1 cellular context compared by ENCODE assay signal in the genomic region with DNA sequence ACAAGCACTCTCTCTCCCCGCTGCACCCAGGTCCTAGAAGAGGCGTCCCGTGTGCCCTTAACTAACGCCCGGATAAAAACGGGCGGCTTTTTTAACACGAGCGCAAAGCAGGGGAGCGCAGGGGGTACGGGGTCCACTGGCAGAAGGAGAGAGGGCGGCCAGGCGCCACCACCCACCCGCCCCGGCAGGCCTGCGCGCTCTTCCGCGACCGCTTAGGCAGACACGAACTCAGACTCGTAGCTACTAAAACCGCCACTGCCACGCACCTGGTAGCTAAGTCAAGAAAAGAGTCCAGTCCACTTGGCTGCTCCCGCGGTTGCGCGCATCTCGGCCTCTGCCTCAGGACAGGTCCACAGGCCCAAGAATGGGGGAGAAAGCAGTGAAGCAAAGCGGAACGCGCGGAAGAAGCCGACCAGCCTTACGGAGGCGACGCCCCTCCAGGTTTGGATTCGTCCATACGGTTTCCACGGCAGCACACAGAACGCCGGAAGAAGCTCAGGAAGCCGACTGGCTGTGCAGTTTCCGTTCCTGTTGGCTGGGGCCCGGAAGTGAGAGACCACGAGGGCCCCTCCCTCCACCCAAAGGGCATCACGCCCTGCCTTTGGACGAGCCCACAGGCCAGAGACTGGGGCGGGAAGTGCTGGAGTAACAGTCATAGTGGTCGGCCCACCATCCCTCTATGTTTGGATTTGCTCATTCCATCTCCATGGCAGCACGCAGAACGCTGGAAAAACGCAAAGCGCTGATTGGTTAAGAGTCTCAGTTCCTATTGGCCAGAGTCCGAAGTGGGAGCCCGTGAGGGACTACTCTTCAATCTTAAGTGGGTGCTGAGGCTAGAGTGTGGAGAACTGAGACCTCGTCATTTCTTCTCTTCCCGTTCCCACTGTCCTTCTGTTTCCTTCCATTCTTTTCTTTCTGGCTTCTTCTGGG.
TF ChIP-seq lines count a peak whose summit lies in the region.

A gene (minus strand): TSS at position 354 of the 930 bp plus-strand sequence. CDS start 7,344 bp downstream, outside the sequence.

TF ChIP-seq in HepG2, 621 proteins besides CTCF, POLR2A, EP300 and RAD21 (continued from another document and continues in another):
- TF ChIP-seq, protein P1, sequence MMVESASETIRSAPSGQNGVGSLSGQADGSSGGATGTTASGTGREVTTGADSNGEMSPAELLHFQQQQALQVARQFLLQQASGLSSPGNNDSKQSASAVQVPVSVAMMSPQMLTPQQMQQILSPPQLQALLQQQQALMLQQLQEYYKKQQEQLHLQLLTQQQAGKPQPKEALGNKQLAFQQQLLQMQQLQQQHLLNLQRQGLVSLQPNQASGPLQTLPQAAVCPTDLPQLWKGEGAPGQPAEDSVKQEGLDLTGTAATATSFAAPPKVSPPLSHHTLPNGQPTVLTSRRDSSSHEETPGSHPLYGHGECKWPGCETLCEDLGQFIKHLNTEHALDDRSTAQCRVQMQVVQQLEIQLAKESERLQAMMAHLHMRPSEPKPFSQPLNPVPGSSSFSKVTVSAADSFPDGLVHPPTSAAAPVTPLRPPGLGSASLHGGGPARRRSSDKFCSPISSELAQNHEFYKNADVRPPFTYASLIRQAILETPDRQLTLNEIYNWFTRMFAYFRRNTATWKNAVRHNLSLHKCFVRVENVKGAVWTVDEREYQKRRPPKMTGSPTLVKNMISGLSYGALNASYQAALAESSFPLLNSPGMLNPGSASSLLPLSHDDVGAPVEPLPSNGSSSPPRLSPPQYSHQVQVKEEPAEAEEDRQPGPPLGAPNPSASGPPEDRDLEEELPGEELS (CRISPR knock-in tag; IDR thresholded peaks at IDR 0.05): peak; percentile 32; the same call in 1 of the 2 replicates
- no peak for TF ChIP-seq ZFP41 (CRISPR knock-in tag; IDR thresholded peaks at IDR 0.05; ENCODE audit: borderline replicate concordance)
- TF ChIP-seq ZNF17 (CRISPR knock-in tag; IDR thresholded peaks at IDR 0.05): no peak
- no peak for TF ChIP-seq ZNF333 (CRISPR knock-in tag; IDR thresholded peaks at IDR 0.05; ENCODE audit: borderline replicate concordance)
- TF ChIP-seq SMYD3 (CRISPR knock-in tag; IDR thresholded peaks at IDR 0.05): no peak
- no peak for TF ChIP-seq TCF7L2 (IDR thresholded peaks at IDR 0.05; ENCODE audit: low read depth, low read length)
- TF ChIP-seq ZSCAN12 (CRISPR knock-in tag; IDR thresholded peaks at IDR 0.05): no peak
- no peak for TF ChIP-seq NR2F1 (CRISPR knock-in tag; IDR thresholded peaks at IDR 0.05)
- TF ChIP-seq, protein P2, sequence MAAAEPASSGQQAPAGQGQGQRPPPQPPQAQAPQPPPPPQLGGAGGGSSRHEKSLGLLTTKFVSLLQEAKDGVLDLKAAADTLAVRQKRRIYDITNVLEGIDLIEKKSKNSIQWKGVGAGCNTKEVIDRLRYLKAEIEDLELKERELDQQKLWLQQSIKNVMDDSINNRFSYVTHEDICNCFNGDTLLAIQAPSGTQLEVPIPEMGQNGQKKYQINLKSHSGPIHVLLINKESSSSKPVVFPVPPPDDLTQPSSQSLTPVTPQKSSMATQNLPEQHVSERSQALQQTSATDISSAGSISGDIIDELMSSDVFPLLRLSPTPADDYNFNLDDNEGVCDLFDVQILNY (CRISPR knock-in tag; conservative IDR thresholded peaks at IDR 0.05): 0 out of 2 replicates have a peak, but pooled peaks have one; percentile 50
- 0 out of 2 replicates have a peak, but pooled peaks have one; percentile 23 for TF ChIP-seq ZNF234 (CRISPR knock-in tag; conservative IDR thresholded peaks at IDR 0.05)
- TF ChIP-seq ZNF124 (CRISPR knock-in tag; IDR thresholded peaks at IDR 0.05): no peak; the same call in 1 of the 2 replicates
- peak; percentile 53 for TF ChIP-seq TBL1XR1 (IDR thresholded peaks at IDR 0.05; ENCODE audit: borderline replicate concordance, low read length, partially characterized antibody)
- TF ChIP-seq, protein P3, sequence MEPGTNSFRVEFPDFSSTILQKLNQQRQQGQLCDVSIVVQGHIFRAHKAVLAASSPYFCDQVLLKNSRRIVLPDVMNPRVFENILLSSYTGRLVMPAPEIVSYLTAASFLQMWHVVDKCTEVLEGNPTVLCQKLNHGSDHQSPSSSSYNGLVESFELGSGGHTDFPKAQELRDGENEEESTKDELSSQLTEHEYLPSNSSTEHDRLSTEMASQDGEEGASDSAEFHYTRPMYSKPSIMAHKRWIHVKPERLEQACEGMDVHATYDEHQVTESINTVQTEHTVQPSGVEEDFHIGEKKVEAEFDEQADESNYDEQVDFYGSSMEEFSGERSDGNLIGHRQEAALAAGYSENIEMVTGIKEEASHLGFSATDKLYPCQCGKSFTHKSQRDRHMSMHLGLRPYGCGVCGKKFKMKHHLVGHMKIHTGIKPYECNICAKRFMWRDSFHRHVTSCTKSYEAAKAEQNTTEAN (CRISPR knock-in tag; conservative IDR thresholded peaks at IDR 0.05): no peak
- no peak for TF ChIP-seq ZNF441 (CRISPR knock-in tag; IDR thresholded peaks at IDR 0.05; ENCODE audit: borderline replicate concordance)
- TF ChIP-seq, protein P4, sequence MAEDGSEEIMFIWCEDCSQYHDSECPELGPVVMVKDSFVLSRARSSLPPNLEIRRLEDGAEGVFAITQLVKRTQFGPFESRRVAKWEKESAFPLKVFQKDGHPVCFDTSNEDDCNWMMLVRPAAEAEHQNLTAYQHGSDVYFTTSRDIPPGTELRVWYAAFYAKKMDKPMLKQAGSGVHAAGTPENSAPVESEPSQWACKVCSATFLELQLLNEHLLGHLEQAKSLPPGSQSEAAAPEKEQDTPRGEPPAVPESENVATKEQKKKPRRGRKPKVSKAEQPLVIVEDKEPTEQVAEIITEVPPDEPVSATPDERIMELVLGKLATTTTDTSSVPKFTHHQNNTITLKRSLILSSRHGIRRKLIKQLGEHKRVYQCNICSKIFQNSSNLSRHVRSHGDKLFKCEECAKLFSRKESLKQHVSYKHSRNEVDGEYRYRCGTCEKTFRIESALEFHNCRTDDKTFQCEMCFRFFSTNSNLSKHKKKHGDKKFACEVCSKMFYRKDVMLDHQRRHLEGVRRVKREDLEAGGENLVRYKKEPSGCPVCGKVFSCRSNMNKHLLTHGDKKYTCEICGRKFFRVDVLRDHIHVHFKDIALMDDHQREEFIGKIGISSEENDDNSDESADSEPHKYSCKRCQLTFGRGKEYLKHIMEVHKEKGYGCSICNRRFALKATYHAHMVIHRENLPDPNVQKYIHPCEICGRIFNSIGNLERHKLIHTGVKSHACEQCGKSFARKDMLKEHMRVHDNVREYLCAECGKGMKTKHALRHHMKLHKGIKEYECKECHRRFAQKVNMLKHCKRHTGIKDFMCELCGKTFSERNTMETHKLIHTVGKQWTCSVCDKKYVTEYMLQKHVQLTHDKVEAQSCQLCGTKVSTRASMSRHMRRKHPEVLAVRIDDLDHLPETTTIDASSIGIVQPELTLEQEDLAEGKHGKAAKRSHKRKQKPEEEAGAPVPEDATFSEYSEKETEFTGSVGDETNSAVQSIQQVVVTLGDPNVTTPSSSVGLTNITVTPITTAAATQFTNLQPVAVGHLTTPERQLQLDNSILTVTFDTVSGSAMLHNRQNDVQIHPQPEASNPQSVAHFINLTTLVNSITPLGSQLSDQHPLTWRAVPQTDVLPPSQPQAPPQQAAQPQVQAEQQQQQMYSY (CRISPR knock-in tag; IDR thresholded peaks at IDR 0.05): peak; percentile 28; the same call in 1 of the 2 replicates
- no peak for TF ChIP-seq KDM5B (CRISPR knock-in tag; IDR thresholded peaks at IDR 0.05; ENCODE audit: borderline replicate concordance)
- TF ChIP-seq, protein P5, sequence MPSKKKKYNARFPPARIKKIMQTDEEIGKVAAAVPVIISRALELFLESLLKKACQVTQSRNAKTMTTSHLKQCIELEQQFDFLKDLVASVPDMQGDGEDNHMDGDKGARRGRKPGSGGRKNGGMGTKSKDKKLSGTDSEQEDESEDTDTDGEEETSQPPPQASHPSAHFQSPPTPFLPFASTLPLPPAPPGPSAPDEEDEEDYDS (CRISPR knock-in tag; IDR thresholded peaks at IDR 0.05): no peak; the same call in 1 of the 2 replicates
- no peak for TF ChIP-seq KDM6A (CRISPR knock-in tag; IDR thresholded peaks at IDR 0.05; ENCODE audit: low read depth)
- peak; percentile 97 for TF ChIP-seq ZMYM4 (CRISPR knock-in tag; IDR thresholded peaks at IDR 0.05)
- TF ChIP-seq, protein P6, sequence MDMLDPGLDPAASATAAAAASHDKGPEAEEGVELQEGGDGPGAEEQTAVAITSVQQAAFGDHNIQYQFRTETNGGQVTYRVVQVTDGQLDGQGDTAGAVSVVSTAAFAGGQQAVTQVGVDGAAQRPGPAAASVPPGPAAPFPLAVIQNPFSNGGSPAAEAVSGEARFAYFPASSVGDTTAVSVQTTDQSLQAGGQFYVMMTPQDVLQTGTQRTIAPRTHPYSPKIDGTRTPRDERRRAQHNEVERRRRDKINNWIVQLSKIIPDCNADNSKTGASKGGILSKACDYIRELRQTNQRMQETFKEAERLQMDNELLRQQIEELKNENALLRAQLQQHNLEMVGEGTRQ (IDR thresholded peaks at IDR 0.05; ENCODE audit: low read depth, low read length): no peak; the same call in 1 of the 2 replicates
- TF ChIP-seq, protein P6 (CRISPR knock-in tag; IDR thresholded peaks at IDR 0.05; ENCODE audit: borderline replicate concordance): peak; percentile 74; the same call in 1 of the 2 replicates
- TF ChIP-seq ZNF431 (CRISPR knock-in tag; IDR thresholded peaks at IDR 0.05; ENCODE audit: borderline replicate concordance, low read depth): no peak
- TF ChIP-seq HOXA3 (CRISPR knock-in tag; IDR thresholded peaks at IDR 0.05): peak; percentile 72
- 0 out of 2 replicates have a peak, but pooled peaks have one; percentile 36 for TF ChIP-seq ZNF629 (CRISPR knock-in tag; conservative IDR thresholded peaks at IDR 0.05)
- TF ChIP-seq DPF2 (CRISPR knock-in tag; IDR thresholded peaks at IDR 0.05; ENCODE audit: borderline replicate concordance, low read depth): no peak
- peak; percentile 98 for TF ChIP-seq MXI1 (IDR thresholded peaks at IDR 0.05; ENCODE audit: borderline replicate concordance, low read depth, low read length)
- TF ChIP-seq ZKSCAN8 (CRISPR knock-in tag; IDR thresholded peaks at IDR 0.05; ENCODE audit: borderline replicate concordance): peak; percentile 45; the same call in 1 of the 2 replicates
- no peak for TF ChIP-seq ZNF180 (CRISPR knock-in tag; IDR thresholded peaks at IDR 0.05; ENCODE audit: borderline replicate concordance, low read depth)
- TF ChIP-seq ZNF772 (CRISPR knock-in tag; IDR thresholded peaks at IDR 0.05): peak; percentile 86
- peak; percentile 46; the same call in 1 of the 2 replicates for TF ChIP-seq SOX5 (CRISPR knock-in tag; IDR thresholded peaks at IDR 0.05; ENCODE audit: borderline replicate concordance)
- no peak for TF ChIP-seq ZNF674 (CRISPR knock-in tag; IDR thresholded peaks at IDR 0.05; ENCODE audit: low read depth)
- TF ChIP-seq, protein P7, sequence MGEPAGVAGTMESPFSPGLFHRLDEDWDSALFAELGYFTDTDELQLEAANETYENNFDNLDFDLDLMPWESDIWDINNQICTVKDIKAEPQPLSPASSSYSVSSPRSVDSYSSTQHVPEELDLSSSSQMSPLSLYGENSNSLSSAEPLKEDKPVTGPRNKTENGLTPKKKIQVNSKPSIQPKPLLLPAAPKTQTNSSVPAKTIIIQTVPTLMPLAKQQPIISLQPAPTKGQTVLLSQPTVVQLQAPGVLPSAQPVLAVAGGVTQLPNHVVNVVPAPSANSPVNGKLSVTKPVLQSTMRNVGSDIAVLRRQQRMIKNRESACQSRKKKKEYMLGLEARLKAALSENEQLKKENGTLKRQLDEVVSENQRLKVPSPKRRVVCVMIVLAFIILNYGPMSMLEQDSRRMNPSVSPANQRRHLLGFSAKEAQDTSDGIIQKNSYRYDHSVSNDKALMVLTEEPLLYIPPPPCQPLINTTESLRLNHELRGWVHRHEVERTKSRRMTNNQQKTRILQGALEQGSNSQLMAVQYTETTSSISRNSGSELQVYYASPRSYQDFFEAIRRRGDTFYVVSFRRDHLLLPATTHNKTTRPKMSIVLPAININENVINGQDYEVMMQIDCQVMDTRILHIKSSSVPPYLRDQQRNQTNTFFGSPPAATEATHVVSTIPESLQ (CRISPR knock-in tag; conservative IDR thresholded peaks at IDR 0.05): no peak; the same call in 1 of the 2 replicates
- TF ChIP-seq, protein P8, sequence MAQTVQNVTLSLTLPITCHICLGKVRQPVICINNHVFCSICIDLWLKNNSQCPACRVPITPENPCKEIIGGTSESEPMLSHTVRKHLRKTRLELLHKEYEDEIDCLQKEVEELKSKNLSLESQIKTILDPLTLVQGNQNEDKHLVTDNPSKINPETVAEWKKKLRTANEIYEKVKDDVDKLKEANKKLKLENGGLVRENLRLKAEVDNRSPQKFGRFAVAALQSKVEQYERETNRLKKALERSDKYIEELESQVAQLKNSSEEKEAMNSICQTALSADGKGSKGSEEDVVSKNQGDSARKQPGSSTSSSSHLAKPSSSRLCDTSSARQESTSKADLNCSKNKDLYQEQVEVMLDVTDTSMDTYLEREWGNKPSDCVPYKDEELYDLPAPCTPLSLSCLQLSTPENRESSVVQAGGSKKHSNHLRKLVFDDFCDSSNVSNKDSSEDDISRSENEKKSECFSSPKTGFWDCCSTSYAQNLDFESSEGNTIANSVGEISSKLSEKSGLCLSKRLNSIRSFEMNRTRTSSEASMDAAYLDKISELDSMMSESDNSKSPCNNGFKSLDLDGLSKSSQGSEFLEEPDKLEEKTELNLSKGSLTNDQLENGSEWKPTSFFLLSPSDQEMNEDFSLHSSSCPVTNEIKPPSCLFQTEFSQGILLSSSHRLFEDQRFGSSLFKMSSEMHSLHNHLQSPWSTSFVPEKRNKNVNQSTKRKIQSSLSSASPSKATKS (CRISPR knock-in tag; IDR thresholded peaks at IDR 0.05): no peak
- TF ChIP-seq ZNF34 (CRISPR knock-in tag; IDR thresholded peaks at IDR 0.05; ENCODE audit: borderline replicate concordance): no peak
- peak; percentile 72 for TF ChIP-seq ZNF607 (CRISPR knock-in tag; IDR thresholded peaks at IDR 0.05; ENCODE audit: borderline replicate concordance)
- TF ChIP-seq ARNT (IDR thresholded peaks at IDR 0.05): no peak
- TF ChIP-seq, protein P9, sequence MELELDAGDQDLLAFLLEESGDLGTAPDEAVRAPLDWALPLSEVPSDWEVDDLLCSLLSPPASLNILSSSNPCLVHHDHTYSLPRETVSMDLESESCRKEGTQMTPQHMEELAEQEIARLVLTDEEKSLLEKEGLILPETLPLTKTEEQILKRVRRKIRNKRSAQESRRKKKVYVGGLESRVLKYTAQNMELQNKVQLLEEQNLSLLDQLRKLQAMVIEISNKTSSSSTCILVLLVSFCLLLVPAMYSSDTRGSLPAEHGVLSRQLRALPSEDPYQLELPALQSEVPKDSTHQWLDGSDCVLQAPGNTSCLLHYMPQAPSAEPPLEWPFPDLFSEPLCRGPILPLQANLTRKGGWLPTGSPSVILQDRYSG (CRISPR knock-in tag; IDR thresholded peaks at IDR 0.05): no peak; the same call in 1 of the 2 replicates
- peak; percentile 91; the same call in 1 of the 2 replicates for TF ChIP-seq REPIN1 (CRISPR knock-in tag; IDR thresholded peaks at IDR 0.05; ENCODE audit: borderline replicate concordance, low read depth)
- TF ChIP-seq CEBPG (CRISPR knock-in tag; IDR thresholded peaks at IDR 0.05): peak; percentile 22
